In genomic region chr6:4613381-4613780, GRCh38 we compare ENCODE assay signal across 18 cellular contexts.
"Had no signal": no experiment of that assay in that cellular context is flagged by ENCODE, and none has a peak within 500 bp of the region (broad histone marks: within the 10 kb centered on the region; RNA-seq: fewer than 3 reads in every experiment).

No MANE protein-coding gene starts in this region.

- H3K36me3 ChIP-seq: esophagus muscularis mucosa, lower lobe of right lung, right atrium auricular region, thyroid gland had no signal

- H3K4me3 ChIP-seq: body of pancreas, esophagus muscularis mucosa, lower lobe of right lung, right atrium auricular region, thyroid gland had no signal

- H3K9me3 ChIP-seq: body of pancreas, esophagus muscularis mucosa, lower lobe of right lung, right atrium auricular region, thyroid gland had no signal

- H3K27ac ChIP-seq: body of pancreas, lower lobe of right lung, right atrium auricular region, thyroid gland had no signal

- H3K27me3 ChIP-seq: body of pancreas, esophagus muscularis mucosa, right atrium auricular region, thyroid gland had no signal

- ATAC-seq: activated CD8-positive, alpha-beta T cell treated with anti-CD3 and anti-CD28 coated beads, Interleukin-2, amount 10 ng/mL, durations not matched to agents 7 days and 5 days; activated T-cell treated with anti-CD3 and anti-CD28 coated beads, Interleukin-2, amount 50 U/mL, for 4 hours; left colon; lower lobe of right lung; stimulated activated effector memory CD8-positive, alpha-beta T cell treated with anti-CD3 and anti-CD28 coated beads, Interleukin-12 subunit alpha, Interleukin-12 subunit beta, amount 100 ng/mL, for 72 hours had no signal

- DNase-seq: activated CD4-positive, alpha-beta T cell treated with anti-CD3 and anti-CD28 coated beads, Interleukin-2, amount 10 ng/mL, durations not matched to agents 7 days and 5 days; activated CD8-positive, alpha-beta T cell treated with anti-CD3 and anti-CD28 coated beads, Interleukin-2, amount 10 ng/mL, durations not matched to agents 7 days and 5 days; activated naive CD4-positive, alpha-beta T cell treated with anti-CD3 and anti-CD28 coated beads for 36 hours; activated T-cell treated with anti-CD3 and anti-CD28 coated beads, Interleukin-2, amount 50 U/mL, for 4 hours; dermis blood vessel endothelial cell; effector memory CD4-positive, alpha-beta T cell; left colon; lower lobe of right lung; occipital lobe; small intestine; stimulated activated CD4-positive, alpha-beta T cell treated with anti-CD3 and anti-CD28 coated beads, Interleukin-4, amount 100 ng/mL, for 24 hours; T-helper 1 cell; T1000 had no signal

- H3K4me1 ChIP-seq: body of pancreas had no signal
